ENCODE assay signal across 8 cellular contexts in the genomic region with DNA sequence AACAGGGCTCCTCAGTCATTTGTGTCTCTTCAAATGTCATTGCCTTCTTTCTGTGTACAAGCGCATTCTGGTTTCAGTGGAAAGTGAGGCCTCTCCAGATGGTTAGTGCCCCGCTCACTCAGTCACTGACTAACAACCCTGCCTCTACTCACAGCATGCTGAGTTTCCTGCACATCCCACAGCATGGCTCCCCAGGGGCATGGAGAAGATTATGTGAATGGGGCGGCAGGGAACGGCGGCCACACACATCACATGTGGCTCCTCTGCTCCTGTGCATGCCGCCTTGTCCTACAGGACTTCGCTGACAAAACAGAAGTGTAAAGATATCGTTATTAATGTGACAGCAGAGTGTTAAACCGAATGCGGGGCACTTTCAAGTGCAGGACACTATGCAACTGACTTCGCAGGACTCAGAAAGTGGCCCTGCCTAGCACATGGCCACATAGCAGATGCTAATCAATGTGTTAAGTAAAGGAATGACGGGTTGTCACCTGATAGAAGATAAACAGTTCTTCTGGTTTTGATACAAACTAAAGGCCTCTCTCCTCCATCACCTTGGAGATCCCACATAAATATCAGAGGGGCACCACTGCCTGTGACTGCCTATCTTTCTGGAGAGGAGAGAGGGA. TPM values are rescaled to one million over a fixed set of nuclear protein-coding genes. Genes with fewer than 3 reads are reported as not detected.
DNase-seq lines count a peak whose midpoint lies in the region; ATAC-seq and TF ChIP-seq lines count a peak whose summit lies in the region.
"Not testable (repeated sequence)": the region's sequence is repeated elsewhere in the genome, so short reads cannot be mapped to it uniquely, and the experiment has no call there.

No MANE protein-coding gene starts in this region.

- not testable (repeated sequence) for H3K27me3 Mint-ChIP-seq in GM23338 (ENCODE audit: insufficient read depth, low read depth, poor library complexity); activated naive CD8-positive, alpha-beta T cell treated with anti-CD3 and anti-CD28 coated beads, Interleukin-2, amount 50 U/mL, for 24 hours; glutamatergic neuron (ENCODE audit: unreplicated experiment)

- H3K79me2 ChIP-seq in GM23338 (replicated peaks; ENCODE audit: insufficient read depth), result not testable (repeated sequence)

- not testable (repeated sequence) for H3K9me2 ChIP-seq in GM23338 (ENCODE audit: insufficient read depth)

- H3K9me3 ChIP-seq in right cardiac atrium (ENCODE audit: control insufficient read depth, low read length); upper lobe of left lung; aorta (ENCODE audit: control insufficient read depth, low read length): not testable (repeated sequence)

- H3K27ac Mint-ChIP-seq in GM23338; activated naive CD8-positive, alpha-beta T cell treated with anti-CD3 and anti-CD28 coated beads, Interleukin-2, amount 50 U/mL, for 24 hours; glutamatergic neuron (ENCODE audit: unreplicated experiment): not testable (repeated sequence)

- not testable (repeated sequence) for H3F3A ChIP-seq in GM23338 (replicated peaks; ENCODE audit: low read depth)

- H3K4me1 Mint-ChIP-seq in GM23338; activated naive CD8-positive, alpha-beta T cell treated with anti-CD3 and anti-CD28 coated beads, Interleukin-2, amount 50 U/mL, for 24 hours; glutamatergic neuron (ENCODE audit: low read depth, unreplicated experiment): not testable (repeated sequence)

- H3K9me3 Mint-ChIP-seq in GM23338; activated naive CD8-positive, alpha-beta T cell treated with anti-CD3 and anti-CD28 coated beads, Interleukin-2, amount 50 U/mL, for 24 hours; glutamatergic neuron (ENCODE audit: unreplicated experiment): not testable (repeated sequence)

- 49% methylated on average over 11 of the region's 12 CpGs for WGBS in right cardiac atrium
- WGBS in upper lobe of left lung, 2 donors, result 89 to 100% methylated on average over 2 to 3 of the region's 12 CpGs
- 73 to 76% methylated on average over 10 to 11 of the region's 12 CpGs for WGBS in aorta, 2 donors

- intact Hi-C loops in right cardiac atrium (cut with DNase I); posterior vena cava (cut with DNase I); aorta (cut with DNase I): not testable (repeated sequence)

- H3K27ac ChIP-seq in GM23338 (ENCODE audit: low read depth); right cardiac atrium (ENCODE audit: low read length); upper lobe of left lung; aorta (ENCODE audit: low read depth in 1 of 2, low read length in 2 of 2): not testable (repeated sequence)

- H3K4me3 Mint-ChIP-seq in GM23338; activated naive CD8-positive, alpha-beta T cell treated with anti-CD3 and anti-CD28 coated beads, Interleukin-2, amount 50 U/mL, for 24 hours; glutamatergic neuron (ENCODE audit: unreplicated experiment): not testable (repeated sequence)

- H3K36me3 ChIP-seq in GM23338 (ENCODE audit: insufficient read depth); upper lobe of left lung; aorta (ENCODE audit: control insufficient read depth in 1 of 2, insufficient read depth in 2 of 2, low read length in 1 of 2): not testable (repeated sequence)

- H4K20me1 ChIP-seq in GM23338 (replicated peaks; ENCODE audit: insufficient read depth), result not testable (repeated sequence)

- DNase-seq in GM23338 (ENCODE audit: low spot score); activated naive CD8-positive, alpha-beta T cell treated with anti-CD3 and anti-CD28 coated beads, Interleukin-2, amount 50 U/mL, for 24 hours; aorta: not testable (repeated sequence)
- peak; percentile 35 for DNase-seq in glutamatergic neuron
- peak in 1 of 3 donors; percentile 37 for DNase-seq in right cardiac atrium
- DNase-seq in posterior vena cava (ENCODE audit: low spot score), result peak; percentile 67
- peak in 1 of 2 donors; percentile 30 for DNase-seq in upper lobe of left lung

- not testable (repeated sequence) for H3K27me3 ChIP-seq in GM23338 (ENCODE audit: insufficient read depth); right cardiac atrium (ENCODE audit: control insufficient read depth, insufficient read depth); upper lobe of left lung; aorta (ENCODE audit: control insufficient read depth in 1 of 2, insufficient read depth in 2 of 2, low read length in 1 of 2)

- TF ChIP-seq POLR2A in upper lobe of left lung (IDR thresholded peaks at IDR 0.05), result not testable (repeated sequence)

- TF ChIP-seq EP300 in upper lobe of left lung (IDR thresholded peaks at IDR 0.05), result not testable (repeated sequence)

- not testable (repeated sequence) for H2AFZ ChIP-seq in GM23338

- ATAC-seq in GM23338, result peak; percentile 25; the same call in 2 of the 3 replicates
- ATAC-seq in activated naive CD8-positive, alpha-beta T cell treated with anti-CD3 and anti-CD28 coated beads, Interleukin-2, amount 50 U/mL, for 24 hours, result peak; percentile 24
- ATAC-seq in esophagus mucosa, result peak; percentile 36
- ATAC-seq in right cardiac atrium, result peak; percentile 29 to 32
- ATAC-seq in upper lobe of left lung (ENCODE audit: low FRiP score in 2 of 2), result peak; percentile 12 to 73
- ATAC-seq in aorta (ENCODE audit: low FRiP score), result peak; percentile 56

- not testable (repeated sequence) for H3K4me2 ChIP-seq in GM23338

- TF ChIP-seq CTCF in GM23338 (conservative IDR thresholded peaks at IDR 0.05; ENCODE audit: low read depth in 2 of 2); glutamatergic neuron (IDR thresholded peaks at IDR 0.05; ENCODE audit: partially characterized antibody, unreplicated experiment); upper lobe of left lung (IDR thresholded peaks at IDR 0.05): not testable (repeated sequence)

- not testable (repeated sequence) for H3K4me1 ChIP-seq in GM23338 (ENCODE audit: insufficient read depth); right cardiac atrium (ENCODE audit: control insufficient read depth, insufficient read depth, low read length); upper lobe of left lung; aorta (ENCODE audit: control insufficient read depth in 1 of 2, insufficient read depth in 2 of 2, low read length in 2 of 2)

- H3K4me3 ChIP-seq in GM23338; right cardiac atrium (ENCODE audit: low read length); upper lobe of left lung; aorta (ENCODE audit: low read length in 2 of 2): not testable (repeated sequence)

- not testable (repeated sequence) for H3K36me3 Mint-ChIP-seq in GM23338 (ENCODE audit: low read depth); activated naive CD8-positive, alpha-beta T cell treated with anti-CD3 and anti-CD28 coated beads, Interleukin-2, amount 50 U/mL, for 24 hours (ENCODE audit: low read depth); glutamatergic neuron (ENCODE audit: unreplicated experiment)

RNA-seq across cellular contexts. Expression of a gene that starts 17.5 kb away (rescaled TPM):
- 4.6 and 4.9 TPM in 2 replicates for total RNA-seq in GM23338 (2014; rRNA removed; shearing (Covaris generic))
- polyA plus RNA-seq in GM23338 (2016; fragmentation: Nextera tagmentation; extraction: Ambion mirVana), result 10.0 and 11.4 TPM in 2 replicates
- 11.2 TPM for total RNA-seq in esophagus mucosa
- total RNA-seq in glutamatergic neuron (ENCODE audit: unreplicated experiment), result 22.2 TPM
- 10 to 100 TPM in 3 of 4 donors, 1 to 10 TPM in 1; 8.2 to 14.6 (median 12.1) TPM for total RNA-seq in right cardiac atrium
- polyA plus RNA-seq in right cardiac atrium, result 10.8 TPM
- 10 to 100 TPM; 12.9 to 13.5 TPM for total RNA-seq in posterior vena cava
- 10 to 100 TPM in 4 of 6 donors, 1 to 10 TPM in 2; 3.0 to 29.4 (median 26.9) TPM for total RNA-seq in upper lobe of left lung
- total RNA-seq in aorta, result 10 to 100 TPM; 12.8 to 14.0 TPM
- polyA plus RNA-seq in aorta, result 10 to 100 TPM in 1 of 2 donors, 1 to 10 TPM in 1; 7.0 to 95.5 TPM
